Comparison of ENCODE assay signal across 1 cellular context in genomic region chr5:98906756-98907355, GRCh38.
TF ChIP-seq lines count a peak whose summit lies in the region.

No MANE protein-coding gene starts in this region.

TF ChIP-seq in K562, 482 proteins besides CTCF, POLR2A, EP300 and RAD21 (continued from another document):
- TF ChIP-seq, protein P1, sequence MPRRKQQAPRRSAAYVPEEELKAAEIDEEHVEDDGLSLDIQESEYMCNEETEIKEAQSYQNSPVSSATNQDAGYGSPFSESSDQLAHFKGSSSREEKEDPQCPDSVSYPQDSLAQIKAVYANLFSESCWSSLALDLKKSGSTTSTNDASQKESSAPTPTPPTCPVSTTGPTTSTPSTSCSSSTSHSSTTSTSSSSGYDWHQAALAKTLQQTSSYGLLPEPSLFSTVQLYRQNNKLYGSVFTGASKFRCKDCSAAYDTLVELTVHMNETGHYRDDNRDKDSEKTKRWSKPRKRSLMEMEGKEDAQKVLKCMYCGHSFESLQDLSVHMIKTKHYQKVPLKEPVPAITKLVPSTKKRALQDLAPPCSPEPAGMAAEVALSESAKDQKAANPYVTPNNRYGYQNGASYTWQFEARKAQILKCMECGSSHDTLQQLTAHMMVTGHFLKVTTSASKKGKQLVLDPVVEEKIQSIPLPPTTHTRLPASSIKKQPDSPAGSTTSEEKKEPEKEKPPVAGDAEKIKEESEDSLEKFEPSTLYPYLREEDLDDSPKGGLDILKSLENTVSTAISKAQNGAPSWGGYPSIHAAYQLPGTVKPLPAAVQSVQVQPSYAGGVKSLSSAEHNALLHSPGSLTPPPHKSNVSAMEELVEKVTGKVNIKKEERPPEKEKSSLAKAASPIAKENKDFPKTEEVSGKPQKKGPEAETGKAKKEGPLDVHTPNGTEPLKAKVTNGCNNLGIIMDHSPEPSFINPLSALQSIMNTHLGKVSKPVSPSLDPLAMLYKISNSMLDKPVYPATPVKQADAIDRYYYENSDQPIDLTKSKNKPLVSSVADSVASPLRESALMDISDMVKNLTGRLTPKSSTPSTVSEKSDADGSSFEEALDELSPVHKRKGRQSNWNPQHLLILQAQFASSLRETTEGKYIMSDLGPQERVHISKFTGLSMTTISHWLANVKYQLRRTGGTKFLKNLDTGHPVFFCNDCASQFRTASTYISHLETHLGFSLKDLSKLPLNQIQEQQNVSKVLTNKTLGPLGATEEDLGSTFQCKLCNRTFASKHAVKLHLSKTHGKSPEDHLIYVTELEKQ (CRISPR knock-in tag; IDR thresholded peaks at IDR 0.05), result no peak
- TF ChIP-seq C11orf30 (IDR thresholded peaks at IDR 0.05; ENCODE audit: low read depth) (no peak), REST (CRISPR knock-in tag; IDR thresholded peaks at IDR 0.05; ENCODE audit: low read depth) (no peak), KAT2B (IDR thresholded peaks at IDR 0.05; ENCODE audit: low read depth, low read length) (no peak), ZNF668 (CRISPR knock-in tag; IDR thresholded peaks at IDR 0.05) (no peak), PHB2 (IDR thresholded peaks at IDR 0.05; ENCODE audit: low read depth) (no peak), ZFX (CRISPR knock-in tag; IDR thresholded peaks at IDR 0.05) (no peak), HDAC2 (IDR thresholded peaks at IDR 0.05) (no peak), ZNF165 (CRISPR knock-in tag; IDR thresholded peaks at IDR 0.05; ENCODE audit: borderline replicate concordance) (no peak), NR0B1 (IDR thresholded peaks at IDR 0.05; ENCODE audit: partially characterized antibody) (no peak), ZNF121 (CRISPR knock-in tag; conservative IDR thresholded peaks at IDR 0.05) (no peak), MAFG (tag; conservative IDR thresholded peaks at IDR 0.05) (no peak), ZNF217 (CRISPR knock-in tag; IDR thresholded peaks at IDR 0.05) (no peak), NFATC3 (IDR thresholded peaks at IDR 0.05) (no peak)
- TF ChIP-seq, protein P2, sequence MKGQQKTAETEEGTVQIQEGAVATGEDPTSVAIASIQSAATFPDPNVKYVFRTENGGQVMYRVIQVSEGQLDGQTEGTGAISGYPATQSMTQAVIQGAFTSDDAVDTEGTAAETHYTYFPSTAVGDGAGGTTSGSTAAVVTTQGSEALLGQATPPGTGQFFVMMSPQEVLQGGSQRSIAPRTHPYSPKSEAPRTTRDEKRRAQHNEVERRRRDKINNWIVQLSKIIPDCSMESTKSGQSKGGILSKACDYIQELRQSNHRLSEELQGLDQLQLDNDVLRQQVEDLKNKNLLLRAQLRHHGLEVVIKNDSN (CRISPR knock-in tag; IDR thresholded peaks at IDR 0.05), result no peak
- TF ChIP-seq, protein P3, sequence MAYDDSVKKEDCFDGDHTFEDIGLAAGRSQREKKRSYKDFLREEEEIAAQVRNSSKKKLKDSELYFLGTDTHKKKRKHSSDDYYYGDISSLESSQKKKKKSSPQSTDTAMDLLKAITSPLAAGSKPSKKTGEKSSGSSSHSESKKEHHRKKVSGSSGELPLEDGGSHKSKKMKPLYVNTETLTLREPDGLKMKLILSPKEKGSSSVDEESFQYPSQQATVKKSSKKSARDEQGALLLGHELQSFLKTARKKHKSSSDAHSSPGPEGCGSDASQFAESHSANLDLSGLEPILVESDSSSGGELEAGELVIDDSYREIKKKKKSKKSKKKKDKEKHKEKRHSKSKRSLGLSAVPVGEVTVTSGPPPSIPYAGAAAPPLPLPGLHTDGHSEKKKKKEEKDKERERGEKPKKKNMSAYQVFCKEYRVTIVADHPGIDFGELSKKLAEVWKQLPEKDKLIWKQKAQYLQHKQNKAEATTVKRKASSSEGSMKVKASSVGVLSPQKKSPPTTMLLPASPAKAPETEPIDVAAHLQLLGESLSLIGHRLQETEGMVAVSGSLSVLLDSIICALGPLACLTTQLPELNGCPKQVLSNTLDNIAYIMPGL (CRISPR knock-in tag; IDR thresholded peaks at IDR 0.05), result no peak
TF ChIP-seq in K562: peak in this region for 0.
